ENCODE assay signal across 9 cellular contexts in the genomic region with DNA sequence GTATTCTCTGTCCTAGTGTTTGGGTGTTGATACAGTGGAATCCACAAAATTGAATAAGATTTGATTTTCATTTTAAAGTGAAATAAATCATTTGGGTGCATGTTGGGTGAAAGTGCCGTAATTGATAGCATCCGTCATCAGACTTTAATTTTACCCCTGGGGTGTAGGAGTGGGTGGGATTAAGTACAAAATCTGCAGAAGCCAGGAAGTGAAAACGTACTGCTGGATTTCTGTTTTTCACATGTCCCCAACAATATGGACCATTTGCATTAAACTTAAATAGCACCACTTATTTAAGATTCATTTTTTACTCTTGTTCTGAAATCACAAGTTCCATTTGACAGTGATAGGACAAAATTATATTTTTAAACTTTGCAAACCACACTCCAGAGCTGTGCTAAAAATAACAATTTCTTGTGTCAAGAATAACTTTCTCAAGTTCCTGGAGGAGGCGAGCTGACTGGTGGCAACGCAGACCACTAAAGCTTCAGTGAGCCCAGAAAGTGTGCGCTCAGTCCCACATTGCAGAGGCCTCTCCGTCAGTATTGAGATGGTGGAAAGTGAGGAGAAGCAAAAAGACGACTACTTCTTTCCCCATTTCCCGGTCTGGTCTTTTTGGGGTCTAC.
DNase-seq lines count a peak whose midpoint lies in the region; ATAC-seq lines count a peak whose summit lies in the region.
"Had no signal": no experiment of that assay in that cellular context is flagged by ENCODE, and none has a peak within 500 bp of the region (broad histone marks: within the 10 kb centered on the region; RNA-seq: fewer than 3 reads in every experiment).

No MANE protein-coding gene starts in this region.

- peaks cover 2 to 5% of the 10 kb centered on the region in 2 donors for H3K36me3 Mint-ChIP-seq in CD4-positive, alpha-beta memory T cell
- peaks cover 66% of the 10 kb centered on the region for H3K36me3 Mint-ChIP-seq in activated CD8-positive, alpha-beta T cell treated with anti-CD3 and anti-CD28 coated beads, Interleukin-2, amount 10 ng/mL, durations not matched to agents 7 days and 5 days (ENCODE audit: low read depth)
- H3K36me3 Mint-ChIP-seq in naive thymus-derived CD8-positive, alpha-beta T cell = peaks cover 0 to 3% (median 0%) of the 10 kb centered on the region in 3 donors

- POLR2A ChIA-PET in CD4-positive, alpha-beta memory T cell (lab: Charles Lee; ENCODE audit: partially characterized antibody) = no interaction called here
- POLR2A ChIA-PET in activated CD8-positive, alpha-beta T cell treated with anti-CD3 and anti-CD28 coated beads, Interleukin-2, amount 10 ng/mL, durations not matched to agents 7 days and 5 days (lab: Charles Lee) = no interaction called here
- POLR2A ChIA-PET in naive thymus-derived CD8-positive, alpha-beta T cell (lab: Charles Lee) = interaction anchor here (1.0 to 2.0 kb wide), 2 partner anchors 15 to 474 kb away, joined by 4 to 6 read pairs; no protein-coding TSS in a partner anchor

- CTCF ChIA-PET in CD4-positive, alpha-beta memory T cell (lab: Charles Lee; ENCODE audit: partially characterized antibody) = no interaction called here
- CTCF ChIA-PET in activated CD8-positive, alpha-beta T cell treated with anti-CD3 and anti-CD28 coated beads, Interleukin-2, amount 10 ng/mL, durations not matched to agents 7 days and 5 days (lab: Charles Lee) = interaction anchor here (0.9 to 1.0 kb wide), 2 partner anchors 30 kb away, joined by 3 to 4 read pairs; no protein-coding TSS in a partner anchor

- no peaks in the 10 kb centered on the region for H3K27me3 Mint-ChIP-seq in CD4-positive, alpha-beta memory T cell
- H3K27me3 Mint-ChIP-seq in activated CD8-positive, alpha-beta T cell treated with anti-CD3 and anti-CD28 coated beads, Interleukin-2, amount 10 ng/mL, durations not matched to agents 7 days and 5 days (ENCODE audit: low read depth) = no peaks in the 10 kb centered on the region
- no peaks in the 10 kb centered on the region for H3K27me3 Mint-ChIP-seq in naive thymus-derived CD8-positive, alpha-beta T cell

- peak overlapping the region; percentile 54 to 96 (median 91) for H3K27ac Mint-ChIP-seq in CD4-positive, alpha-beta memory T cell
- peak overlapping the region; percentile 88 for H3K27ac Mint-ChIP-seq in activated CD8-positive, alpha-beta T cell treated with anti-CD3 and anti-CD28 coated beads, Interleukin-2, amount 10 ng/mL, durations not matched to agents 7 days and 5 days
- H3K27ac Mint-ChIP-seq in naive thymus-derived CD8-positive, alpha-beta T cell = peak overlapping the region; percentile 53 to 98 (median 82)

- no peak overlapping the region for H3K27ac ChIP-seq in CD4-positive, alpha-beta memory T cell (ENCODE audit: low read depth, low read length)

- no peak for DNase-seq in CD4-positive, alpha-beta memory T cell
- DNase-seq in activated CD8-positive, alpha-beta T cell treated with anti-CD3 and anti-CD28 coated beads, Interleukin-2, amount 10 ng/mL, durations not matched to agents 7 days and 5 days = no peak
- DNase-seq in naive thymus-derived CD8-positive, alpha-beta T cell = no peak
- DNase-seq in RKO (ENCODE audit: low spot score) (no peak), NCI-H2227 treated with DMSO at 0.1 percent for 48 hours (lab: John Stamatoyannopoulos, UW) (no peak), DMS 273 (lab: John Stamatoyannopoulos, UW; ENCODE audit: unreplicated experiment) (no peak), Kasumi-1 (lab: John Stamatoyannopoulos, UW) (no peak)
- DNase-seq: NCI-H446 had no signal

- no peak overlapping the region for H3K4me3 ChIP-seq in CD4-positive, alpha-beta memory T cell (ENCODE audit: low read length in 2 of 2)

- H3K4me1 Mint-ChIP-seq in CD4-positive, alpha-beta memory T cell = peaks cover 80 to 98% (median 90%) of the 10 kb centered on the region in 4 donors
- peaks cover 92% of the 10 kb centered on the region for H3K4me1 Mint-ChIP-seq in activated CD8-positive, alpha-beta T cell treated with anti-CD3 and anti-CD28 coated beads, Interleukin-2, amount 10 ng/mL, durations not matched to agents 7 days and 5 days (ENCODE audit: low read depth)
- peaks cover 66 to 99% (median 97%) of the 10 kb centered on the region in 4 donors for H3K4me1 Mint-ChIP-seq in naive thymus-derived CD8-positive, alpha-beta T cell

- peak; percentile 24 for ATAC-seq in GM18868 (IDR thresholded peaks at IDR 0.05; ENCODE audit: unreplicated experiment)
- no peak for ATAC-seq in activated CD8-positive, alpha-beta T cell treated with anti-CD3 and anti-CD28 coated beads, Interleukin-2, amount 10 ng/mL, durations not matched to agents 7 days and 5 days
- ATAC-seq in naive thymus-derived CD8-positive, alpha-beta T cell = no peak

- intact Hi-C loops in CD4-positive, alpha-beta memory T cell (cut with micrococcal nuclease) = no loop called here

- peaks cover 0 to 4% (median 0%) of the 10 kb centered on the region in 8 donors for H3K9me3 Mint-ChIP-seq in CD4-positive, alpha-beta memory T cell
- no peaks in the 10 kb centered on the region for H3K9me3 Mint-ChIP-seq in activated CD8-positive, alpha-beta T cell treated with anti-CD3 and anti-CD28 coated beads, Interleukin-2, amount 10 ng/mL, durations not matched to agents 7 days and 5 days (ENCODE audit: insufficient read depth)
- H3K9me3 Mint-ChIP-seq in naive thymus-derived CD8-positive, alpha-beta T cell = no peaks in the 10 kb centered on the region

- no peaks in the 10 kb centered on the region for H3K36me3 ChIP-seq in CD4-positive, alpha-beta memory T cell (ENCODE audit: insufficient read depth, low read length)

- peaks cover 86% of the 10 kb centered on the region for H3K4me1 ChIP-seq in CD4-positive, alpha-beta memory T cell (ENCODE audit: insufficient read depth, low read length)

- peak overlapping the region in 5 of 8 donors; percentile 22 to 85 (median 73) for H3K4me3 Mint-ChIP-seq in CD4-positive, alpha-beta memory T cell
- H3K4me3 Mint-ChIP-seq in activated CD8-positive, alpha-beta T cell treated with anti-CD3 and anti-CD28 coated beads, Interleukin-2, amount 10 ng/mL, durations not matched to agents 7 days and 5 days = no peak overlapping the region
- H3K4me3 Mint-ChIP-seq in naive thymus-derived CD8-positive, alpha-beta T cell = peak overlapping the region in 9 of 10 donors; percentile 16 to 91 (median 80)

- H3K9me3 ChIP-seq in CD4-positive, alpha-beta memory T cell (ENCODE audit: control insufficient read depth in 1 of 2, low read length in 2 of 2) = no peaks in the 10 kb centered on the region

- no peaks in the 10 kb centered on the region for H3K27me3 ChIP-seq in CD4-positive, alpha-beta memory T cell (ENCODE audit: insufficient read depth, low read length)
